In genomic region chr2:196660264-196660663, GRCh38 we compare ENCODE assay signal across 15 cellular contexts. TPM values are rescaled to one million over a fixed set of nuclear protein-coding genes. Genes with fewer than 3 reads are reported as not detected.
DNase-seq lines count a peak whose midpoint lies in the region; ATAC-seq and TF ChIP-seq lines count a peak whose summit lies in the region.
"Had no signal": no experiment of that assay in that cellular context is flagged by ENCODE, and none has a peak within 500 bp of the region (broad histone marks: within the 10 kb centered on the region; RNA-seq: fewer than 3 reads in every experiment).

No MANE protein-coding gene starts in this region.

- no peak for TF ChIP-seq CTCF in RWPE2 (IDR thresholded peaks at IDR 0.05; ENCODE audit: poor library complexity, severe bottlenecking)
- no peak for TF ChIP-seq CTCF in epithelial cell of esophagus (IDR thresholded peaks at IDR 0.05; ENCODE audit: insufficient read depth, low read depth, low read length, missing control alignments)
- TF ChIP-seq CTCF in osteoblast (IDR thresholded peaks at IDR 0.05; ENCODE audit: extremely low read depth, low read depth, low read length), result no peak

- H3K36me3 ChIP-seq in RWPE2 (ENCODE audit: low read depth) (peaks cover 4% of the 10 kb centered on the region; the same call in 1 of the 2 replicates), osteoblast (ENCODE audit: insufficient read depth, low read length) (no peaks in the 10 kb centered on the region)
- H3K36me3 ChIP-seq: esophagus muscularis mucosa had no signal

- ATAC-seq in RWPE2 (ENCODE audit: low read depth), result peak; percentile 45; the same call in 2 of the 3 replicates
- ATAC-seq: natural killer cell had no signal

- no peaks in the 10 kb centered on the region for H4K20me1 ChIP-seq in osteoblast (ENCODE audit: insufficient read depth, low read length)

- DNase-seq in ELR (ENCODE audit: low read depth), result peak; percentile 92
- DNase-seq in RWPE2 (ENCODE audit: low spot score), result no peak
- peak; percentile 58 for DNase-seq in epithelial cell of esophagus (ENCODE audit: low read depth)
- DNase-seq in osteoblast (ENCODE audit: insufficient read length, low spot score, missing footprints), result peak; percentile 52
- DNase-seq in H4 (ENCODE audit: low spot score), result no peak
- DNase-seq in DMS53 (lab: John Stamatoyannopoulos, UW), result no peak
- DNase-seq in NCI-H128 (lab: John Stamatoyannopoulos, UW; ENCODE audit: unreplicated experiment), result no peak
- DNase-seq: activated B cell treated with CpG ODN at 0.5 μM for 24 hours, anterior cingulate cortex, MM.1S, natural killer cell, NCI-H774, RPMI8226 had no signal

- H3K27me3 ChIP-seq in RWPE2 (ENCODE audit: insufficient read depth, poor library complexity, severe bottlenecking), result no peaks in the 10 kb centered on the region
- H3K27me3 ChIP-seq in osteoblast (ENCODE audit: insufficient read depth, low read length), result no peaks in the 10 kb centered on the region
- H3K27me3 ChIP-seq: esophagus muscularis mucosa had no signal

- H3K4me2 ChIP-seq in osteoblast (ENCODE audit: insufficient read depth, low read length), result no peak overlapping the region

- H3K27ac ChIP-seq in RWPE2 (ENCODE audit: poor library complexity, severe bottlenecking) (no peak overlapping the region), osteoblast (ENCODE audit: low read depth, low read length) (no peak overlapping the region)
- H3K27ac ChIP-seq: C4-2B, esophagus muscularis mucosa had no signal

- no peaks in the 10 kb centered on the region for H3K4me1 ChIP-seq in RWPE2 (ENCODE audit: insufficient read depth, poor library complexity, severe bottlenecking)
- peaks cover 3% of the 10 kb centered on the region for H3K4me1 ChIP-seq in osteoblast (ENCODE audit: insufficient read depth, low read length)
- H3K4me1 ChIP-seq: esophagus muscularis mucosa had no signal

- no peaks in the 10 kb centered on the region for H3K79me2 ChIP-seq in osteoblast (ENCODE audit: insufficient read depth, low read length)

- no peak overlapping the region for H2AFZ ChIP-seq in osteoblast (ENCODE audit: low read length)

- H3K9me3 ChIP-seq in RWPE2 (ENCODE audit: severe bottlenecking), result no peaks in the 10 kb centered on the region
- no peaks in the 10 kb centered on the region for H3K9me3 ChIP-seq in osteoblast (ENCODE audit: low read depth, low read length)
- H3K9me3 ChIP-seq: esophagus muscularis mucosa had no signal

- H3K4me3 ChIP-seq in RWPE2 (ENCODE audit: severe bottlenecking) (no peak overlapping the region), epithelial cell of esophagus (ENCODE audit: low read length) (no peak overlapping the region), osteoblast (ENCODE audit: insufficient read depth, low read length) (no peak overlapping the region)
- H3K4me3 ChIP-seq: esophagus muscularis mucosa had no signal

RNA-seq across cellular contexts. Expression of gene CCDC150, which starts 20.7 kb away (rescaled TPM):
- 5.8 and 8.5 TPM in 2 replicates for total RNA-seq in osteoblast
- 1.4 and 2.3 TPM in 2 replicates for total RNA-seq in H4 (2014; rRNA removed; shearing (Covaris generic))

Comparison
In these comparisons a context has a peak if more than half of its experiments do, and no peak if none do; other contexts are left out.
1. DNase-seq: peak in ELR (single experiment), epithelial cell of esophagus (single experiment) and osteoblast (single experiment); none in RWPE2 (single experiment), H4 (single experiment), DMS53 (single experiment) and NCI-H128 (single experiment).